ENCODE assay signal across 1 cellular context in the genomic region with DNA sequence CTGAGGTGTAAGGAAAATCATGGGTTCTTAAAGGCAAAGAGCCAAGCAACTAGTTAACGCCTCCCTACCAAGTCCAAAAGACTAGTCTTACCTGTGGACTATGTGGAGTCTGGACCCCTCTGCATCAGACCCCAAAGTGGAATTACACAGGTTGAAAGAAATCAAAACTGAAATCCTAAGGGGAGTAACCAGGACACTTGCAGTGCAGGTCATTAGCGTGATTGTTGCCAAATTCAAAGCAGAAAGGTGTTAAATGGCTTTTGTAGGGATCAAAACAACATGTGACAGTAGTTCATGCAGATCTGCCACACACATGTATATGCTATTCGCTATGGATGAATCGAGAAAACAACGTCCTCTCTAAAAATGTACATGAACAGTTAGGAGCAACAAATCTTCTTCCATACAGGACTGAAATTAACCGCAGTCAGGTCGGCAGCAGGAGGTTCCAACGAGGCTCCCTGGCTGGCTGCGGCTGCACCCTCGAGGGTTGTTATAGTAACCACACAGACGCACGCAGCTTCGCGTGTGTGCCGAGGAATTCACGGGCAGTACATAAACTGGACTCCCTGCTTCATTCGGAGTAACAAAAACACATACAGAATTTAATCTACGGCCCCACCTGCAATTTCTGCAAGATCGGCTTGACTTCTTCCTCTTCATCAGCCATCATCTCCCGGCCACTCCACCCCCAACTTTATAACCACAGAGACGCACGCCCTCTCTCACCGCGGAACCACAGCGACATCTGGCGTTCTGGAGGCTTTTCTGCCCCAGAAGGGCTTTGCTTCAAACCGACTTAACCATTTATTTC.
TF ChIP-seq lines count a peak whose summit lies in the region.

A gene with protein sequence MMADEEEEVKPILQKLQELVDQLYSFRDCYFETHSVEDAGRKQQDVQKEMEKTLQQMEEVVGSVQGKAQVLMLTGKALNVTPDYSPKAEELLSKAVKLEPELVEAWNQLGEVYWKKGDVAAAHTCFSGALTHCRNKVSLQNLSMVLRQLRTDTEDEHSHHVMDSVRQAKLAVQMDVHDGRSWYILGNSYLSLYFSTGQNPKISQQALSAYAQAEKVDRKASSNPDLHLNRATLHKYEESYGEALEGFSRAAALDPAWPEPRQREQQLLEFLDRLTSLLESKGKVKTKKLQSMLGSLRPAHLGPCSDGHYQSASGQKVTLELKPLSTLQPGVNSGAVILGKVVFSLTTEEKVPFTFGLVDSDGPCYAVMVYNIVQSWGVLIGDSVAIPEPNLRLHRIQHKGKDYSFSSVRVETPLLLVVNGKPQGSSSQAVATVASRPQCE (minus strand): TSS at position 687 of the 814 bp plus-strand sequence. CDS start 14 bp downstream, at position 673.

TF ChIP-seq in HEK293, 187 proteins besides CTCF, POLR2A, EP300 and RAD21 (continued from another document and continues in another):
- TF ChIP-seq, protein P1, sequence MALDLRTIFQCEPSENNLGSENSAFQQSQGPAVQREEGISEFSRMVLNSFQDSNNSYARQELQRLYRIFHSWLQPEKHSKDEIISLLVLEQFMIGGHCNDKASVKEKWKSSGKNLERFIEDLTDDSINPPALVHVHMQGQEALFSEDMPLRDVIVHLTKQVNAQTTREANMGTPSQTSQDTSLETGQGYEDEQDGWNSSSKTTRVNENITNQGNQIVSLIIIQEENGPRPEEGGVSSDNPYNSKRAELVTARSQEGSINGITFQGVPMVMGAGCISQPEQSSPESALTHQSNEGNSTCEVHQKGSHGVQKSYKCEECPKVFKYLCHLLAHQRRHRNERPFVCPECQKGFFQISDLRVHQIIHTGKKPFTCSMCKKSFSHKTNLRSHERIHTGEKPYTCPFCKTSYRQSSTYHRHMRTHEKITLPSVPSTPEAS (tag by site-specific recombination; IDR thresholded peaks at IDR 0.05): peak; percentile 47; the same call in 1 of the 2 replicates
- TF ChIP-seq OSR2 (tag by site-specific recombination; IDR thresholded peaks at IDR 0.05): no peak
- peak; percentile 55 for TF ChIP-seq TRIM28 (IDR thresholded peaks at IDR 0.05; ENCODE audit: borderline replicate concordance, low read length)
- TF ChIP-seq MZF1 (tag by site-specific recombination; IDR thresholded peaks at IDR 0.05; ENCODE audit: borderline replicate concordance): no peak
- no peak for TF ChIP-seq ZNF239 (tag by site-specific recombination; IDR thresholded peaks at IDR 0.05)
- TF ChIP-seq, protein P2, sequence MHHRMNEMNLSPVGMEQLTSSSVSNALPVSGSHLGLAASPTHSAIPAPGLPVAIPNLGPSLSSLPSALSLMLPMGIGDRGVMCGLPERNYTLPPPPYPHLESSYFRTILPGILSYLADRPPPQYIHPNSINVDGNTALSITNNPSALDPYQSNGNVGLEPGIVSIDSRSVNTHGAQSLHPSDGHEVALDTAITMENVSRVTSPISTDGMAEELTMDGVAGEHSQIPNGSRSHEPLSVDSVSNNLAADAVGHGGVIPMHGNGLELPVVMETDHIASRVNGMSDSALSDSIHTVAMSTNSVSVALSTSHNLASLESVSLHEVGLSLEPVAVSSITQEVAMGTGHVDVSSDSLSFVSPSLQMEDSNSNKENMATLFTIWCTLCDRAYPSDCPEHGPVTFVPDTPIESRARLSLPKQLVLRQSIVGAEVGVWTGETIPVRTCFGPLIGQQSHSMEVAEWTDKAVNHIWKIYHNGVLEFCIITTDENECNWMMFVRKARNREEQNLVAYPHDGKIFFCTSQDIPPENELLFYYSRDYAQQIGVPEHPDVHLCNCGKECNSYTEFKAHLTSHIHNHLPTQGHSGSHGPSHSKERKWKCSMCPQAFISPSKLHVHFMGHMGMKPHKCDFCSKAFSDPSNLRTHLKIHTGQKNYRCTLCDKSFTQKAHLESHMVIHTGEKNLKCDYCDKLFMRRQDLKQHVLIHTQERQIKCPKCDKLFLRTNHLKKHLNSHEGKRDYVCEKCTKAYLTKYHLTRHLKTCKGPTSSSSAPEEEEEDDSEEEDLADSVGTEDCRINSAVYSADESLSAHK (tag by site-specific recombination; IDR thresholded peaks at IDR 0.05): no peak
- no peak for TF ChIP-seq ZNF677 (tag by site-specific recombination; IDR thresholded peaks at IDR 0.05)
- TF ChIP-seq, protein P3, sequence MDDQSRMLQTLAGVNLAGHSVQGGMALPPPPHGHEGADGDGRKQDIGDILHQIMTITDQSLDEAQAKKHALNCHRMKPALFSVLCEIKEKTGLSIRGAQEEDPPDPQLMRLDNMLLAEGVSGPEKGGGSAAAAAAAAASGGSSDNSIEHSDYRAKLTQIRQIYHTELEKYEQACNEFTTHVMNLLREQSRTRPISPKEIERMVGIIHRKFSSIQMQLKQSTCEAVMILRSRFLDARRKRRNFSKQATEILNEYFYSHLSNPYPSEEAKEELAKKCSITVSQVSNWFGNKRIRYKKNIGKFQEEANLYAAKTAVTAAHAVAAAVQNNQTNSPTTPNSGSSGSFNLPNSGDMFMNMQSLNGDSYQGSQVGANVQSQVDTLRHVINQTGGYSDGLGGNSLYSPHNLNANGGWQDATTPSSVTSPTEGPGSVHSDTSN (CRISPR knock-in tag; IDR thresholded peaks at IDR 0.05): no peak
- TF ChIP-seq, protein P4, sequence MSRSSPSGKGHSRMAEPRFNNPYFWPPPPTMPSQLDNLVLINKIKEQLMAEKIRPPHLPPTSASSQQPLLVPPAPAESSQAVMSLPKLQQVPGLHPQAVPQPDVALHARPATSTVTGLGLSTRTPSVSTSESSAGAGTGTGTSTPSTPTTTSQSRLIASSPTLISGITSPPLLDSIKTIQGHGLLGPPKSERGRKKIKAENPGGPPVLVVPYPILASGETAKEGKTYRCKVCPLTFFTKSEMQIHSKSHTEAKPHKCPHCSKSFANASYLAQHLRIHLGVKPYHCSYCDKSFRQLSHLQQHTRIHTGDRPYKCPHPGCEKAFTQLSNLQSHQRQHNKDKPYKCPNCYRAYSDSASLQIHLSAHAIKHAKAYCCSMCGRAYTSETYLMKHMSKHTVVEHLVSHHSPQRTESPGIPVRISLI (tag by site-specific recombination; IDR thresholded peaks at IDR 0.05): no peak
- peak; percentile 70; the same call in 1 of the 2 replicates for TF ChIP-seq ZNF394 (tag by site-specific recombination; IDR thresholded peaks at IDR 0.05; ENCODE audit: borderline replicate concordance)
- no peak for TF ChIP-seq ZNF585B (tag by site-specific recombination; IDR thresholded peaks at IDR 0.05)
- TF ChIP-seq, protein P5, sequence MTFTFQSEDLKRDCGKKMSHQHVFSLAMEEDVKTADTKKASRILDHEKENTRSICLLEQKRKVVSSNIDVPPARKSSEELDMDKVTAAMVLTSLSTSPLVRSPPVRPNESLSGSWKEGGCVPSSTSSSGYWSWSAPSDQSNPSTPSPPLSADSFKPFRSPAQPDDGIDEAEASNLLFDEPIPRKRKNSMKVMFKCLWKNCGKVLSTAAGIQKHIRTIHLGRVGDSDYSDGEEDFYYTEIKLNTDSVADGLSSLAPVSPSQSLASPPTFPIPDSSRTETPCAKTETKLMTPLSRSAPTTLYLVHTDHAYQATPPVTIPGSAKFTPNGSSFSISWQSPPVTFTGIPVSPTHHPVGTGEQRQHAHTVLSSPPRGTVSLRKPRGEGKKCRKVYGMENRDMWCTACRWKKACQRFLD (tag by site-specific recombination; IDR thresholded peaks at IDR 0.05): no peak
- TF ChIP-seq ZNF433 (tag by site-specific recombination; IDR thresholded peaks at IDR 0.05; ENCODE audit: low read depth): no peak
- TF ChIP-seq ZNF501 (tag by site-specific recombination; IDR thresholded peaks at IDR 0.05): no peak
- TF ChIP-seq, protein P6, sequence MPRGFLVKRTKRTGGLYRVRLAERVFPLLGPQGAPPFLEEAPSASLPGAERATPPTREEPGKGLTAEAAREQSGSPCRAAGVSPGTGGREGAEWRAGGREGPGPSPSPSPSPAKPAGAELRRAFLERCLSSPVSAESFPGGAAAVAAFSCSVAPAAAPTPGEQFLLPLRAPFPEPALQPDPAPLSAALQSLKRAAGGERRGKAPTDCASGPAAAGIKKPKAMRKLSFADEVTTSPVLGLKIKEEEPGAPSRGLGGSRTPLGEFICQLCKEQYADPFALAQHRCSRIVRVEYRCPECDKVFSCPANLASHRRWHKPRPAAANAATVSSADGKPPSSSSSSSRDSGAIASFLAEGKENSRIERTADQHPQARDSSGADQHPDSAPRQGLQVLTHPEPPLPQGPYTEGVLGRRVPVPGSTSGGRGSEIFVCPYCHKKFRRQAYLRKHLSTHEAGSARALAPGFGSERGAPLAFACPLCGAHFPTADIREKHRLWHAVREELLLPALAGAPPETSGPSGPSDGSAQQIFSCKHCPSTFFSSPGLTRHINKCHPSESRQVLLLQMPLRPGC (tag by site-specific recombination; IDR thresholded peaks at IDR 0.05): peak; percentile 56; the same call in 1 of the 2 replicates
- TF ChIP-seq, protein P7, sequence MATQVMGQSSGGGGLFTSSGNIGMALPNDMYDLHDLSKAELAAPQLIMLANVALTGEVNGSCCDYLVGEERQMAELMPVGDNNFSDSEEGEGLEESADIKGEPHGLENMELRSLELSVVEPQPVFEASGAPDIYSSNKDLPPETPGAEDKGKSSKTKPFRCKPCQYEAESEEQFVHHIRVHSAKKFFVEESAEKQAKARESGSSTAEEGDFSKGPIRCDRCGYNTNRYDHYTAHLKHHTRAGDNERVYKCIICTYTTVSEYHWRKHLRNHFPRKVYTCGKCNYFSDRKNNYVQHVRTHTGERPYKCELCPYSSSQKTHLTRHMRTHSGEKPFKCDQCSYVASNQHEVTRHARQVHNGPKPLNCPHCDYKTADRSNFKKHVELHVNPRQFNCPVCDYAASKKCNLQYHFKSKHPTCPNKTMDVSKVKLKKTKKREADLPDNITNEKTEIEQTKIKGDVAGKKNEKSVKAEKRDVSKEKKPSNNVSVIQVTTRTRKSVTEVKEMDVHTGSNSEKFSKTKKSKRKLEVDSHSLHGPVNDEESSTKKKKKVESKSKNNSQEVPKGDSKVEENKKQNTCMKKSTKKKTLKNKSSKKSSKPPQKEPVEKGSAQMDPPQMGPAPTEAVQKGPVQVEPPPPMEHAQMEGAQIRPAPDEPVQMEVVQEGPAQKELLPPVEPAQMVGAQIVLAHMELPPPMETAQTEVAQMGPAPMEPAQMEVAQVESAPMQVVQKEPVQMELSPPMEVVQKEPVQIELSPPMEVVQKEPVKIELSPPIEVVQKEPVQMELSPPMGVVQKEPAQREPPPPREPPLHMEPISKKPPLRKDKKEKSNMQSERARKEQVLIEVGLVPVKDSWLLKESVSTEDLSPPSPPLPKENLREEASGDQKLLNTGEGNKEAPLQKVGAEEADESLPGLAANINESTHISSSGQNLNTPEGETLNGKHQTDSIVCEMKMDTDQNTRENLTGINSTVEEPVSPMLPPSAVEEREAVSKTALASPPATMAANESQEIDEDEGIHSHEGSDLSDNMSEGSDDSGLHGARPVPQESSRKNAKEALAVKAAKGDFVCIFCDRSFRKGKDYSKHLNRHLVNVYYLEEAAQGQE (tag by site-specific recombination; IDR thresholded peaks at IDR 0.05): peak; percentile 32; the same call in 1 of the 2 replicates
- TF ChIP-seq SCRT1 (tag by site-specific recombination; IDR thresholded peaks at IDR 0.05; ENCODE audit: borderline replicate concordance): no peak
- TF ChIP-seq ZNF747 (tag by site-specific recombination; IDR thresholded peaks at IDR 0.05): no peak
- TF ChIP-seq, protein P8, sequence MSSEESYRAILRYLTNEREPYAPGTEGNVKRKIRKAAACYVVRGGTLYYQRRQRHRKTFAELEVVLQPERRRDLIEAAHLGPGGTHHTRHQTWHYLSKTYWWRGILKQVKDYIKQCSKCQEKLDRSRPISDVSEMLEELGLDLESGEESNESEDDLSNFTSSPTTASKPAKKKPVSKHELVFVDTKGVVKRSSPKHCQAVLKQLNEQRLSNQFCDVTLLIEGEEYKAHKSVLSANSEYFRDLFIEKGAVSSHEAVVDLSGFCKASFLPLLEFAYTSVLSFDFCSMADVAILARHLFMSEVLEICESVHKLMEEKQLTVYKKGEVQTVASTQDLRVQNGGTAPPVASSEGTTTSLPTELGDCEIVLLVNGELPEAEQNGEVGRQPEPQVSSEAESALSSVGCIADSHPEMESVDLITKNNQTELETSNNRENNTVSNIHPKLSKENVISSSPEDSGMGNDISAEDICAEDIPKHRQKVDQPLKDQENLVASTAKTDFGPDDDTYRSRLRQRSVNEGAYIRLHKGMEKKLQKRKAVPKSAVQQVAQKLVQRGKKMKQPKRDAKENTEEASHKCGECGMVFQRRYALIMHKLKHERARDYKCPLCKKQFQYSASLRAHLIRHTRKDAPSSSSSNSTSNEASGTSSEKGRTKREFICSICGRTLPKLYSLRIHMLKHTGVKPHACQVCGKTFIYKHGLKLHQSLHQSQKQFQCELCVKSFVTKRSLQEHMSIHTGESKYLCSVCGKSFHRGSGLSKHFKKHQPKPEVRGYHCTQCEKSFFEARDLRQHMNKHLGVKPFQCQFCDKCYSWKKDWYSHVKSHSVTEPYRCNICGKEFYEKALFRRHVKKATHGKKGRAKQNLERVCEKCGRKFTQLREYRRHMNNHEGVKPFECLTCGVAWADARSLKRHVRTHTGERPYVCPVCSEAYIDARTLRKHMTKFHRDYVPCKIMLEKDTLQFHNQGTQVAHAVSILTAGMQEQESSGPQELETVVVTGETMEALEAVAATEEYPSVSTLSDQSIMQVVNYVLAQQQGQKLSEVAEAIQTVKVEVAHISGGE (tag by site-specific recombination; conservative IDR thresholded peaks at IDR 0.05; ENCODE audit: low read depth): no peak
- peak; percentile 87 for TF ChIP-seq KLF16 (tag by site-specific recombination; IDR thresholded peaks at IDR 0.05)
- TF ChIP-seq FEZF1 (tag by site-specific recombination; IDR thresholded peaks at IDR 0.05): no peak
- TF ChIP-seq, protein P9, sequence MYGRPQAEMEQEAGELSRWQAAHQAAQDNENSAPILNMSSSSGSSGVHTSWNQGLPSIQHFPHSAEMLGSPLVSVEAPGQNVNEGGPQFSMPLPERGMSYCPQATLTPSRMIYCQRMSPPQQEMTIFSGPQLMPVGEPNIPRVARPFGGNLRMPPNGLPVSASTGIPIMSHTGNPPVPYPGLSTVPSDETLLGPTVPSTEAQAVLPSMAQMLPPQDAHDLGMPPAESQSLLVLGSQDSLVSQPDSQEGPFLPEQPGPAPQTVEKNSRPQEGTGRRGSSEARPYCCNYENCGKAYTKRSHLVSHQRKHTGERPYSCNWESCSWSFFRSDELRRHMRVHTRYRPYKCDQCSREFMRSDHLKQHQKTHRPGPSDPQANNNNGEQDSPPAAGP (tag by site-specific recombination; IDR thresholded peaks at IDR 0.05): peak; percentile 78
- TF ChIP-seq, protein P10, sequence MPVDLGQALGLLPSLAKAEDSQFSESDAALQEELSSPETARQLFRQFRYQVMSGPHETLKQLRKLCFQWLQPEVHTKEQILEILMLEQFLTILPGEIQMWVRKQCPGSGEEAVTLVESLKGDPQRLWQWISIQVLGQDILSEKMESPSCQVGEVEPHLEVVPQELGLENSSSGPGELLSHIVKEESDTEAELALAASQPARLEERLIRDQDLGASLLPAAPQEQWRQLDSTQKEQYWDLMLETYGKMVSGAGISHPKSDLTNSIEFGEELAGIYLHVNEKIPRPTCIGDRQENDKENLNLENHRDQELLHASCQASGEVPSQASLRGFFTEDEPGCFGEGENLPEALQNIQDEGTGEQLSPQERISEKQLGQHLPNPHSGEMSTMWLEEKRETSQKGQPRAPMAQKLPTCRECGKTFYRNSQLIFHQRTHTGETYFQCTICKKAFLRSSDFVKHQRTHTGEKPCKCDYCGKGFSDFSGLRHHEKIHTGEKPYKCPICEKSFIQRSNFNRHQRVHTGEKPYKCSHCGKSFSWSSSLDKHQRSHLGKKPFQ (tag by site-specific recombination; IDR thresholded peaks at IDR 0.05): no peak; the same call in 1 of the 2 replicates
- TF ChIP-seq ZNF23 (tag by site-specific recombination; IDR thresholded peaks at IDR 0.05; ENCODE audit: borderline replicate concordance): no peak
- TF ChIP-seq ZNF558 (tag by site-specific recombination; IDR thresholded peaks at IDR 0.05): peak; percentile 65; the same call in 1 of the 2 replicates
